Comparison of ENCODE assay signal across 18 cellular contexts in genomic region chr11:22774716-22775115, GRCh38. TPM values are rescaled to one million over a fixed set of nuclear protein-coding genes. Genes with fewer than 3 reads are reported as not detected.
DNase-seq lines count a peak whose midpoint lies in the region; ATAC-seq, FAIRE-seq and TF ChIP-seq lines count a peak whose summit lies in the region.
"Had no signal": no experiment of that assay in that cellular context is flagged by ENCODE, and none has a peak within 500 bp of the region (broad histone marks: within the 10 kb centered on the region; RNA-seq: fewer than 3 reads in every experiment).

No MANE protein-coding gene starts in this region.

- H3K23ac ChIP-seq in mesendoderm (ENCODE audit: low read length): no peak overlapping the region

- no peaks in the 10 kb centered on the region for H3K9me3 ChIP-seq in upper lobe of right lung
- H3K9me3 ChIP-seq: gastroesophageal sphincter, right atrium auricular region had no signal

- no peaks in the 10 kb centered on the region for H3K27me3 Mint-ChIP-seq in GM23338 (ENCODE audit: insufficient read depth, low read depth, poor library complexity)

- H3K4me1 Mint-ChIP-seq in GM23338: peaks cover 2% of the 10 kb centered on the region; the same call in 2 of the 3 replicates

- no peak overlapping the region for H2BK15ac ChIP-seq in mesendoderm (replicated peaks; ENCODE audit: low read depth)

- DNase-seq in GM12891 (ENCODE audit: insufficient read length, low spot score) (no peak), GM23338 (ENCODE audit: low spot score) (no peak), upper lobe of right lung (no peak), mesendoderm (no peak), left cardiac atrium (no peak), hepatic stellate cell (ENCODE audit: low spot score) (no peak)
- DNase-seq: activated CD4-positive, alpha-beta T cell treated with anti-CD3 and anti-CD28 coated beads for 4 hours; NCI-H345; stimulated activated CD4-positive, alpha-beta T cell treated with anti-CD3 and anti-CD28 coated beads, Interleukin-4, amount 100 ng/mL, for 1 hour; stimulated activated naive CD4-positive, alpha-beta T cell had no signal

- H3K27ac ChIP-seq in GM23338 (ENCODE audit: low read depth): no peak overlapping the region
- H3K27ac ChIP-seq in upper lobe of right lung: no peak overlapping the region
- H3K27ac ChIP-seq in mesendoderm (ENCODE audit: low read depth, low read length): no peak overlapping the region
- H3K27ac ChIP-seq: gastroesophageal sphincter, right atrium auricular region had no signal

- H3K79me1 ChIP-seq in mesendoderm (ENCODE audit: low read length): no peaks in the 10 kb centered on the region

- no peaks in the 10 kb centered on the region for H3F3A ChIP-seq in GM23338 (replicated peaks; ENCODE audit: low read depth)

- no peak overlapping the region for H4K5ac ChIP-seq in mesendoderm (ENCODE audit: low read length)

- H3K4ac ChIP-seq in mesendoderm (ENCODE audit: low read depth, low read length): no peak overlapping the region

- no peak overlapping the region for H2BK5ac ChIP-seq in mesendoderm (ENCODE audit: low read length)

- TF ChIP-seq CTCF in GM23338 (conservative IDR thresholded peaks at IDR 0.05; ENCODE audit: low read depth in 2 of 2) (no peak), upper lobe of right lung (IDR thresholded peaks at IDR 0.05) (no peak)

- no peak overlapping the region for H3K4me2 ChIP-seq in GM23338
- no peak overlapping the region for H3K4me2 ChIP-seq in mesendoderm (ENCODE audit: low read length)

- H2BK120ac ChIP-seq in mesendoderm (ENCODE audit: low read depth, low read length): no peak overlapping the region

- no peaks in the 10 kb centered on the region for H3K36me3 Mint-ChIP-seq in GM23338 (ENCODE audit: low read depth)

- no peak overlapping the region for H3K9ac ChIP-seq in mesendoderm (ENCODE audit: low read length)

- no CpG with 5 or more reads among the region's 2 CpGs for WGBS in mesendoderm (ENCODE audit: extremely low coverage, insufficient coverage, low lambda C conversion rate)

- no peak overlapping the region for H2AK5ac ChIP-seq in mesendoderm (ENCODE audit: low read length)

- no peaks in the 10 kb centered on the region for H3K9me3 Mint-ChIP-seq in GM23338
- H3K9me3 Mint-ChIP-seq: activated T-helper 1 cell treated with anti-CD3 and anti-CD28 coated beads, Interleukin-12 subunit alpha, Interleukin-12 subunit beta, Interleukin-2, Interleukin-4 antibody, amounts not matched to agents 30 ng/mL and 10 ng/mL and 1 ng/mL, durations not matched to agents 14 hours and 24 hours and 36 hours; T-helper 1 cell treated with Interleukin-12 subunit alpha and Interleukin-12 subunit beta and Interleukin-4 antibody, amounts not matched to agents 30 μg/mL and 1 μg/mL, for 36 hours had no signal

- H3K4me3 Mint-ChIP-seq in GM23338: no peak overlapping the region
- H3K4me3 Mint-ChIP-seq: activated T-helper 1 cell treated with anti-CD3 and anti-CD28 coated beads, Interleukin-12 subunit alpha, Interleukin-12 subunit beta, Interleukin-2, Interleukin-4 antibody, amounts not matched to agents 30 ng/mL and 10 ng/mL and 1 ng/mL, durations not matched to agents 14 hours and 24 hours and 36 hours; T-helper 1 cell treated with Interleukin-12 subunit alpha and Interleukin-12 subunit beta and Interleukin-4 antibody, amounts not matched to agents 30 μg/mL and 1 μg/mL, for 36 hours had no signal

- H3K4me1 ChIP-seq in GM23338 (ENCODE audit: insufficient read depth) (no peaks in the 10 kb centered on the region; the same call in 1 of the 2 replicates), upper lobe of right lung (no peaks in the 10 kb centered on the region), mesendoderm (ENCODE audit: control insufficient read depth, low read depth, low read length) (no peaks in the 10 kb centered on the region)
- H3K4me1 ChIP-seq: gastroesophageal sphincter, right atrium auricular region had no signal

- no peaks in the 10 kb centered on the region for H3K9me2 ChIP-seq in GM23338 (ENCODE audit: insufficient read depth)

- peak overlapping the region; percentile 12 for H2AFZ ChIP-seq in GM23338

- H3K79me2 ChIP-seq in GM23338 (replicated peaks; ENCODE audit: insufficient read depth) (no peaks in the 10 kb centered on the region), mesendoderm (ENCODE audit: control insufficient read depth, insufficient read depth, low read length) (no peaks in the 10 kb centered on the region)

- no peaks in the 10 kb centered on the region for H3K36me3 ChIP-seq in GM23338 (ENCODE audit: insufficient read depth)
- no peaks in the 10 kb centered on the region for H3K36me3 ChIP-seq in upper lobe of right lung
- no peaks in the 10 kb centered on the region for H3K36me3 ChIP-seq in mesendoderm (ENCODE audit: control insufficient read depth, insufficient read depth, low read length)
- H3K36me3 ChIP-seq: gastroesophageal sphincter, right atrium auricular region had no signal

- H3K56ac ChIP-seq in mesendoderm (ENCODE audit: low read length): no peak overlapping the region

- FAIRE-seq in GM12891 (lab: Jason Lieb, UNC): peak; percentile 41
- FAIRE-seq: D721Med had no signal

- H4K20me1 ChIP-seq in GM23338 (replicated peaks; ENCODE audit: insufficient read depth): no peaks in the 10 kb centered on the region

- no peak overlapping the region for H3K27ac Mint-ChIP-seq in GM23338
- H3K27ac Mint-ChIP-seq: activated T-helper 1 cell treated with anti-CD3 and anti-CD28 coated beads, Interleukin-12 subunit alpha, Interleukin-12 subunit beta, Interleukin-2, Interleukin-4 antibody, amounts not matched to agents 30 ng/mL and 10 ng/mL and 1 ng/mL, durations not matched to agents 14 hours and 24 hours and 36 hours; T-helper 1 cell treated with Interleukin-12 subunit alpha and Interleukin-12 subunit beta and Interleukin-4 antibody, amounts not matched to agents 30 μg/mL and 1 μg/mL, for 36 hours had no signal

- intact Hi-C loops in upper lobe of right lung (cut with DNase I): no loop called here
- intact Hi-C loops in left cardiac atrium (cut with DNase I): no loop called here

- no peak for TF ChIP-seq POLR2A in GM12891 (IDR thresholded peaks at IDR 0.05; ENCODE audit: low read depth, low read length)

- no peak overlapping the region for H3K18ac ChIP-seq in mesendoderm (ENCODE audit: low read length)

- H3K27me3 ChIP-seq in GM23338 (ENCODE audit: insufficient read depth) (no peaks in the 10 kb centered on the region), upper lobe of right lung (no peaks in the 10 kb centered on the region), mesendoderm (ENCODE audit: insufficient read depth, low read length, poor library complexity) (no peaks in the 10 kb centered on the region)
- H3K27me3 ChIP-seq: gastroesophageal sphincter, right atrium auricular region had no signal

- ATAC-seq in GM19328 (IDR thresholded peaks at IDR 0.05; ENCODE audit: unreplicated experiment) (peak; percentile 72), GM23338 (no peak), HG03280 (IDR thresholded peaks at IDR 0.05; ENCODE audit: unreplicated experiment) (peak; percentile 72), upper lobe of right lung (no peak), left cardiac atrium (no peak)
- ATAC-seq: gastroesophageal sphincter, HCT116 had no signal

- no peak overlapping the region for H4K8ac ChIP-seq in mesendoderm (ENCODE audit: low read depth, low read length)

- H3K4me3 ChIP-seq in GM23338 (no peak overlapping the region), upper lobe of right lung (no peak overlapping the region), mesendoderm (ENCODE audit: low read length) (no peak overlapping the region)
- H3K4me3 ChIP-seq: gastroesophageal sphincter, right atrium auricular region had no signal

TF ChIP-seq in GM12891, 5 proteins besides CTCF, POLR2A, EP300 and RAD21:
- TF ChIP-seq SPI1 (IDR thresholded peaks at IDR 0.05; ENCODE audit: low read depth, low read length) (0 out of 2 replicates have a peak, but pooled peaks have one; percentile 25), POLR2AphosphoS5 (IDR thresholded peaks at IDR 0.05; ENCODE audit: low read depth, low read length) (no peak)

TF ChIP-seq in GM23338, 12 proteins besides CTCF, POLR2A, EP300 and RAD21 (continues in another document):
- no peak for TF ChIP-seq JUNB (IDR thresholded peaks at IDR 0.05; ENCODE audit: unreplicated experiment)

RNA-seq across cellular contexts. Expression of gene SVIP, which starts 54.9 kb away (rescaled TPM):
- polyA plus RNA-seq in GM12891 (2012; ENCODE audit: low read depth, missing spikeins): 34.7 TPM
- total RNA-seq in GM23338 (2014; rRNA removed; shearing (Covaris generic)): 4.1 and 5.4 TPM in 2 replicates
- polyA plus RNA-seq in GM23338 (2016; fragmentation: Nextera tagmentation; extraction: Ambion mirVana): 13.5 and 15.5 TPM in 2 replicates
- total RNA-seq in upper lobe of right lung (35.6 TPM), left cardiac atrium (10 to 100 TPM; 25.4 to 26.7 TPM)
- 10.4 TPM for polyA plus RNA-seq in mesendoderm (2013, experiment 1 of 2)
- 10.5 TPM for polyA plus RNA-seq in mesendoderm (2013, experiment 2 of 2)

Comparison
In these comparisons a context has a peak if more than half of its experiments do, and no peak if none do; other contexts are left out.
1. ATAC-seq: peak in GM19328 (single experiment) and HG03280 (single experiment); none in GM23338 (single experiment), upper lobe of right lung (single experiment) and left cardiac atrium (0 of 2).